8 cellular contexts compared by ENCODE assay signal in the genomic region with DNA sequence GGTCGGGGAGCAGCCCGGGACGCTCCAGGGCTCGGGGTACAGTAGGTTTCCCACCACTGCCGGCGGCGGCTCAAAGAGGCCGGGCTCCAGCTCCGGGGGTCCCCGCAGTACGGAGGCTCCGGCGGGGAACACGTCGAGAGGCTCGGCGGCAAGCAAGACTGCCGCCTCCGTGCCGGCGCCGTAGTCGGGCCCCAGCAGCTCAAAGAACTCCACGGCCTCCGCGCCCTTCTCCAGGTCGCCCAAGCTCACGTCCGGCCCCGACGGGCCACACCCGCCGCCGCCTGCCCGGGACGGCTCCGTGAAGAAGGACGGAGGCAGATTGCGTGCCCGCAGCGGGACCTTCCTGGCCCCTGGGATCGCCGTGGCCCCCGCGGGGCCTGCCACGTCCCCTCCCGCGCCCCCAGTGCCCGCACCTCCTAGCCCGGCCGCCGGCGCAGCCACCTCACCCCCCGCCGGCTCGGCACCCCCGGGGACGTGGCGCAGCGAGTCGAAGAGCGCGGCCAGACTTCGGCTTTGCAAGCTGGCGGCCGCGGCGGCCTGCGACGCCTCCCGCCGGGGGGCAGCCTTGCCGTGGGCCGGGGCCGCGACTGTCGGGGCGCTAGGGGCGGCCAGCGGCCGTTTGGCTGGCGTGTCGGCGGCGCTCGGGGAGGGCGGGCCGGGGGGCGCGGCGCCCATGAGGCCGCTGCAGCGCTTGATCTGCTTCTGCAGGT. TPM values are rescaled to one million over a fixed set of nuclear protein-coding genes. Genes with fewer than 3 reads are reported as not detected.
DNase-seq lines count a peak whose midpoint lies in the region; ATAC-seq and TF ChIP-seq lines count a peak whose summit lies in the region.

No MANE protein-coding gene starts in this region.

- peak; percentile 21 for ATAC-seq in HG03354 (IDR thresholded peaks at IDR 0.05; ENCODE audit: poor library complexity, severe bottlenecking, unreplicated experiment)

- intact Hi-C loops in CD14-positive monocyte (cut with micrococcal nuclease), result no loop called here

- H3K4me3 Mint-ChIP-seq in CD14-positive monocyte, result peak overlapping the region; percentile 51 to 82
- peak overlapping the region; percentile 61 for H3K4me3 Mint-ChIP-seq in stimulated activated naive CD8-positive, alpha-beta T cell treated with anti-CD3 and anti-CD28 coated beads, Interleukin-15, Interleukin-2, amounts not matched to agents 100 ng/mL and 50 ng/mL, for 24 hours

- H3K27me3 Mint-ChIP-seq in CD14-positive monocyte (ENCODE audit: low read depth in 3 of 3), result peaks cover 53 to 80% (median 61%) of the 10 kb centered on the region in 3 donors
- peaks cover 68% of the 10 kb centered on the region for H3K27me3 Mint-ChIP-seq in stimulated activated naive CD8-positive, alpha-beta T cell treated with anti-CD3 and anti-CD28 coated beads, Interleukin-15, Interleukin-2, amounts not matched to agents 100 ng/mL and 50 ng/mL, for 24 hours

- no peak overlapping the region for H3K27ac Mint-ChIP-seq in CD14-positive monocyte
- no peak overlapping the region for H3K27ac Mint-ChIP-seq in stimulated activated naive CD8-positive, alpha-beta T cell treated with anti-CD3 and anti-CD28 coated beads, Interleukin-15, Interleukin-2, amounts not matched to agents 100 ng/mL and 50 ng/mL, for 24 hours

- H3K36me3 Mint-ChIP-seq in CD14-positive monocyte, result peaks cover 0 to 2% of the 10 kb centered on the region in 2 donors
- H3K36me3 Mint-ChIP-seq in stimulated activated naive CD8-positive, alpha-beta T cell treated with anti-CD3 and anti-CD28 coated beads, Interleukin-15, Interleukin-2, amounts not matched to agents 100 ng/mL and 50 ng/mL, for 24 hours (ENCODE audit: low read depth), result no peaks in the 10 kb centered on the region

- no peak for DNase-seq in CD14-positive monocyte (ENCODE audit: low spot score)
- DNase-seq in astrocyte of the hippocampus (ENCODE audit: low read depth, low spot score), result peak; percentile 58
- DNase-seq in iPS-NIHi11 (ENCODE audit: low spot score), result peak; percentile 51
- DNase-seq in NCI-H146 treated with DMSO at 0.1 percent for 48 hours (lab: John Stamatoyannopoulos, UW; ENCODE audit: unreplicated experiment), result no peak
- DNase-seq in NOMO-1 treated with DMSO at 0.1 percent for 48 hours (lab: John Stamatoyannopoulos, UW; ENCODE audit: unreplicated experiment), result no peak
- no peak for DNase-seq in SKM-1 (lab: John Stamatoyannopoulos, UW; ENCODE audit: unreplicated experiment)

- H3K4me1 Mint-ChIP-seq in CD14-positive monocyte, result peaks cover 4% of the 10 kb centered on the region
- H3K4me1 Mint-ChIP-seq in stimulated activated naive CD8-positive, alpha-beta T cell treated with anti-CD3 and anti-CD28 coated beads, Interleukin-15, Interleukin-2, amounts not matched to agents 100 ng/mL and 50 ng/mL, for 24 hours (ENCODE audit: low read depth), result no peaks in the 10 kb centered on the region

- no peak for TF ChIP-seq CTCF in CD14-positive monocyte (IDR thresholded peaks at IDR 0.05)

- peaks cover 0 to 17% (median 2%) of the 10 kb centered on the region in 7 donors for H3K9me3 Mint-ChIP-seq in CD14-positive monocyte
- no peaks in the 10 kb centered on the region for H3K9me3 Mint-ChIP-seq in stimulated activated naive CD8-positive, alpha-beta T cell treated with anti-CD3 and anti-CD28 coated beads, Interleukin-15, Interleukin-2, amounts not matched to agents 100 ng/mL and 50 ng/mL, for 24 hours

RNA-seq across cellular contexts. Expression of a gene that starts 0.8 kb away (rescaled TPM):
- polyA plus RNA-seq in CD14-positive monocyte, result not detected

Comparison
In these comparisons a context has a peak if more than half of its experiments do, and no peak if none do; other contexts are left out.
1. DNase-seq: peak in astrocyte of the hippocampus (single experiment) and iPS-NIHi11 (single experiment); none in CD14-positive monocyte (single experiment), NCI-H146 treated with DMSO at 0.1 percent for 48 hours (single experiment), NOMO-1 treated with DMSO at 0.1 percent for 48 hours (single experiment) and SKM-1 (single experiment).